Comparison of ENCODE assay signal across 23 cellular contexts in the genomic region with DNA sequence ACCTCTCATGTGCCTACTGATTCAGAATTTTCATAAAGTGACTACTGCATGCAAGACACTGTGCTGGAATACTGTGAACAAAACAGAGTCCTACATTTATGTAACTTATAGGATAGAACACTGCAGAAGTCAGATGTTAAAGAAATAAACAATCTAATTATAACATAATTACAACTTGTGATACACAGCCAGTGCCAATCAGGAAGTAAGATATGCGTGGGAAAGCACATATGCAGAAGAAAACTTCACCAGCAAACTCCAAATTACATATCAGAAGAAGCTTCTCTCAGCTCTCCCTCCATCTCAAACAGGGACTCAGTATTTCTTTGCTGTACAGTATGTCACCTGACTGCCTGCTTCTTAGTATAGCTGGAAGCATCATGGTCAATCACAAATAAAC.
"Had no signal": no experiment of that assay in that cellular context is flagged by ENCODE, and none has a peak within 500 bp of the region (broad histone marks: within the 10 kb centered on the region; RNA-seq: fewer than 3 reads in every experiment).

No MANE protein-coding gene starts in this region.

- ATAC-seq: activated CD8-positive, alpha-beta T cell treated with anti-CD3 and anti-CD28 coated beads for 36 hours; activated T-helper 17 cell treated with anti-CD3 and anti-CD28 coated beads, Interleukin-2, amount 50 U/mL, for 72 hours; foreskin keratinocyte; left lung; stimulated activated naive CD8-positive, alpha-beta T cell treated with anti-CD3 and anti-CD28 coated beads, Interleukin-15, Interleukin-2, amounts not matched to agents 100 U/mL and 50 U/mL, for 24 hours had no signal

- H3K4me1 ChIP-seq: foreskin keratinocyte, left lung had no signal

- H3K27me3 ChIP-seq: dorsolateral prefrontal cortex, foreskin keratinocyte, left lung had no signal

- H3K4me3 ChIP-seq: dorsolateral prefrontal cortex, left lung had no signal

- H3K9me3 Mint-ChIP-seq: activated CD8-positive, alpha-beta T cell treated with anti-CD3 and anti-CD28 coated beads for 36 hours; activated naive CD8-positive, alpha-beta T cell treated with anti-CD3 and anti-CD28 coated beads, Interleukin-2, amount 10 ng/mL, durations not matched to agents 7 days and 5 days; activated T-helper 17 cell treated with anti-CD3 and anti-CD28 coated beads, Interleukin-2, amount 50 U/mL, for 72 hours; nephron progenitor cell had no signal

- H3K9me3 ChIP-seq: left lung had no signal

- H3K27ac Mint-ChIP-seq: activated CD4-positive, alpha-beta T cell treated with anti-CD3 and anti-CD28 coated beads, Interleukin-2, amount 10 ng/mL, durations not matched to agents 24 days and 14 days; activated CD8-positive, alpha-beta T cell treated with anti-CD3 and anti-CD28 coated beads for 36 hours; activated naive CD8-positive, alpha-beta T cell treated with anti-CD3 and anti-CD28 coated beads, Interleukin-2, amount 10 ng/mL, durations not matched to agents 7 days and 5 days; activated T-helper 17 cell treated with anti-CD3 and anti-CD28 coated beads, Interleukin-2, amount 50 U/mL, for 72 hours had no signal

- H3K4me3 Mint-ChIP-seq: activated CD4-positive, alpha-beta T cell treated with anti-CD3 and anti-CD28 coated beads, Interleukin-2, amount 10 ng/mL, durations not matched to agents 24 days and 14 days; activated CD8-positive, alpha-beta T cell treated with anti-CD3 and anti-CD28 coated beads for 36 hours; activated naive CD8-positive, alpha-beta T cell treated with anti-CD3 and anti-CD28 coated beads, Interleukin-2, amount 10 ng/mL, durations not matched to agents 7 days and 5 days; activated T-helper 17 cell treated with anti-CD3 and anti-CD28 coated beads, Interleukin-2, amount 50 U/mL, for 72 hours; nephron progenitor cell had no signal

- H3K4me1 Mint-ChIP-seq: activated T-helper 17 cell treated with anti-CD3 and anti-CD28 coated beads, Interleukin-2, amount 50 U/mL, for 72 hours; nephron progenitor cell had no signal

- DNase-seq: activated CD4-positive, alpha-beta T cell treated with anti-CD3 and anti-CD28 coated beads, Interleukin-2, amount 10 ng/mL, durations not matched to agents 24 days and 14 days; activated CD4-positive, CD25-positive, alpha-beta regulatory T cell; activated CD8-positive, alpha-beta T cell treated with anti-CD3 and anti-CD28 coated beads for 36 hours; activated naive CD4-positive, alpha-beta T cell treated with Interleukin-2 at 50 U/mL for 16 hours; activated naive CD8-positive, alpha-beta T cell treated with anti-CD3 and anti-CD28 coated beads, Interleukin-2, amount 10 ng/mL, durations not matched to agents 7 days and 5 days; activated T-cell treated with anti-CD3 and anti-CD28 coated beads, Interleukin-2, amount 50 U/mL, for 1 hour; amygdala; dorsolateral prefrontal cortex; foreskin keratinocyte; head of caudate nucleus; kidney; left lung; midbrain; nephron progenitor cell; nucleus accumbens; stimulated activated CD4-positive, alpha-beta T cell treated with anti-CD3 and anti-CD28 coated beads, Interleukin-12 subunit alpha, Interleukin-12 subunit beta, amount 100 ng/mL, for 4 hours; stimulated activated CD4-positive, alpha-beta T cell treated with anti-CD3 and anti-CD28 coated beads, Interleukin-1b, Interleukin-23, amount 100 ng/mL, for 48 hours; stimulated activated CD8-positive, alpha-beta memory T cell treated with anti-CD3 and anti-CD28 coated beads, Interleukin-4, amount 100 ng/mL, for 48 hours; stimulated activated naive CD8-positive, alpha-beta T cell treated with anti-CD3 and anti-CD28 coated beads, Interleukin-15, Interleukin-2, amounts not matched to agents 100 U/mL and 50 U/mL, for 24 hours; substantia nigra; T-helper 9 cell; trophoblast cell had no signal

- H3K27ac ChIP-seq: foreskin keratinocyte, left lung had no signal

- FAIRE-seq: kidney had no signal

- H3K36me3 ChIP-seq: left lung had no signal
